ENCODE assay signal across 21 cellular contexts in genomic region chr4:41203169-41203568, GRCh38. TPM values are rescaled to one million over a fixed set of nuclear protein-coding genes. Genes with fewer than 3 reads are reported as not detected.
DNase-seq lines count a peak whose midpoint lies in the region; ATAC-seq and TF ChIP-seq lines count a peak whose summit lies in the region.
"Had no signal": no experiment of that assay in that cellular context is flagged by ENCODE, and none has a peak within 500 bp of the region (broad histone marks: within the 10 kb centered on the region; RNA-seq: fewer than 3 reads in every experiment).

No MANE protein-coding gene starts in this region.

- intact Hi-C loops in heart right ventricle (cut with DNase I) (loop anchor here in 2 of 10 donors (10.0 kb wide), 1 partner anchor 58 kb away; no protein-coding TSS in a partner anchor), Right ventricle myocardium inferior (cut with DNase I) (no loop called here), right lobe of liver (cut with DNase I) (no loop called here), tibial artery (cut with DNase I; ENCODE audit: low total_unique reads) (no loop called here)

- H3K4me1 ChIP-seq in heart right ventricle = peaks cover 3 to 100% (median 79%) of the 10 kb centered on the region in 9 donors
- peaks cover 0 to 13% (median 3%) of the 10 kb centered on the region in 4 donors for H3K4me1 ChIP-seq in right lobe of liver
- peaks cover 0 to 86% (median 43%) of the 10 kb centered on the region in 4 donors for H3K4me1 ChIP-seq in tibial artery

- TF ChIP-seq CTCF in heart right ventricle (IDR thresholded peaks at IDR 0.05) (no peak), choroid plexus epithelial cell (conservative IDR thresholded peaks at IDR 0.05; ENCODE audit: low read depth, low read length) (no peak), right lobe of liver (IDR thresholded peaks at IDR 0.05) (no peak), tibial artery (IDR thresholded peaks at IDR 0.05) (no peak)

- no peak for DNase-seq in heart right ventricle
- DNase-seq in Right ventricle myocardium inferior (ENCODE audit: missing footprints) = no peak
- peak; percentile 72 for DNase-seq in choroid plexus epithelial cell (ENCODE audit: low read depth)
- no peak for DNase-seq in right lobe of liver
- no peak for DNase-seq in tibial artery
- no peak for DNase-seq in cerebellar cortex (ENCODE audit: low spot score)
- no peak for DNase-seq in NCI-H510A (lab: John Stamatoyannopoulos, UW)
- DNase-seq: activated CD4-positive, alpha-beta memory T cell treated with anti-CD3 and anti-CD28 coated beads for 36 hours; activated naive CD8-positive, alpha-beta T cell treated with anti-CD3 and anti-CD28 coated beads for 36 hours; activated T-cell treated with anti-CD3 and anti-CD28 coated beads, Interleukin-2, amount 50 U/mL, for 4 hours; CD4-positive, alpha-beta memory T cell; DND-41; islet precursor cell; mucosa of descending colon; NCI-H1092 treated with DMSO at 0.1 percent for 48 hours; NCI-H2171; nucleus accumbens; T-cell; upper lobe of left lung had no signal

- no peaks in the 10 kb centered on the region for H3K27me3 ChIP-seq in heart right ventricle
- no peaks in the 10 kb centered on the region for H3K27me3 ChIP-seq in right lobe of liver
- no peaks in the 10 kb centered on the region for H3K27me3 ChIP-seq in tibial artery
- H3K27me3 ChIP-seq: upper lobe of left lung had no signal

- H3K36me3 ChIP-seq in heart right ventricle (no peaks in the 10 kb centered on the region), right lobe of liver (no peaks in the 10 kb centered on the region), tibial artery (no peaks in the 10 kb centered on the region)
- H3K36me3 ChIP-seq: upper lobe of left lung had no signal

- TF ChIP-seq POLR2A in right lobe of liver (IDR thresholded peaks at IDR 0.05) = no peak

- H3K9me3 ChIP-seq in heart right ventricle = no peaks in the 10 kb centered on the region
- no peaks in the 10 kb centered on the region for H3K9me3 ChIP-seq in right lobe of liver
- H3K9me3 ChIP-seq in tibial artery = no peaks in the 10 kb centered on the region
- H3K9me3 ChIP-seq: mucosa of descending colon, upper lobe of left lung had no signal

- 55 to 64% methylated on average over 2 of the region's 2 CpGs for WGBS in heart right ventricle, 2 donors
- 57% methylated on average over 2 of the region's 2 CpGs for WGBS in right lobe of liver (ENCODE audit: insufficient coverage, low coverage, low lambda C conversion rate, missing lambda C conversion rate)

- no peak for ATAC-seq in heart right ventricle
- ATAC-seq in Right ventricle myocardium inferior = no peak
- no peak for ATAC-seq in right lobe of liver
- ATAC-seq in GM21723 (IDR thresholded peaks at IDR 0.05; ENCODE audit: unreplicated experiment) = no peak
- ATAC-seq: activated T-cell treated with anti-CD3 and anti-CD28 coated beads, Interleukin-2, amount 50 U/mL, for 4 hours; T-cell had no signal

- H3K4me3 ChIP-seq in heart right ventricle = no peak overlapping the region
- H3K4me3 ChIP-seq in choroid plexus epithelial cell (ENCODE audit: low read depth, low read length) = no peak overlapping the region
- no peak overlapping the region for H3K4me3 ChIP-seq in right lobe of liver
- no peak overlapping the region for H3K4me3 ChIP-seq in tibial artery
- H3K4me3 ChIP-seq: mucosa of descending colon, skin epidermis, upper lobe of left lung had no signal

- peak overlapping the region in 7 of 10 donors; percentile 56 to 76 (median 60) for H3K27ac ChIP-seq in heart right ventricle
- H3K27ac ChIP-seq in right lobe of liver = peak overlapping the region in 2 of 3 donors; percentile 12 to 48
- peak overlapping the region; percentile 21 to 30 for H3K27ac ChIP-seq in tibial artery

RNA-seq across cellular contexts. Expression of gene APBB2, which starts 11.2 kb away (rescaled TPM):
- total RNA-seq in heart right ventricle (10 to 100 TPM; 22.3 to 35.4 (median 27.8) TPM), Right ventricle myocardium inferior (23.8 TPM), right lobe of liver (10 to 100 TPM; 14.1 to 27.9 (median 25.1) TPM)
- polyA plus RNA-seq in heart right ventricle = 10 to 100 TPM in 1 of 2 donors, 1 to 10 TPM in 1; 5.2 to 12.0 TPM
- polyA plus RNA-seq: CD4-positive, alpha-beta memory T cell had no signal

RNA-seq across cellular contexts. Expression of gene UCHL1, which starts 53.6 kb away (rescaled TPM):
- 10 to 100 TPM in 6 of 10 donors, 1 to 10 TPM in 4; 3.2 to 75.9 (median 12.1) TPM for total RNA-seq in heart right ventricle
- 1 to 10 TPM; 7.8 to 8.5 TPM for polyA plus RNA-seq in heart right ventricle
- 7.9 TPM for total RNA-seq in Right ventricle myocardium inferior
- 1 to 10 TPM in 3 of 6 experiments, under 1 TPM in 2, not detected in 1; 0.44 to 8.7 (median 1.6) TPM for total RNA-seq in right lobe of liver
- polyA plus RNA-seq: CD4-positive, alpha-beta memory T cell had no signal
